ENCODE assay signal across 19 cellular contexts in the genomic region with DNA sequence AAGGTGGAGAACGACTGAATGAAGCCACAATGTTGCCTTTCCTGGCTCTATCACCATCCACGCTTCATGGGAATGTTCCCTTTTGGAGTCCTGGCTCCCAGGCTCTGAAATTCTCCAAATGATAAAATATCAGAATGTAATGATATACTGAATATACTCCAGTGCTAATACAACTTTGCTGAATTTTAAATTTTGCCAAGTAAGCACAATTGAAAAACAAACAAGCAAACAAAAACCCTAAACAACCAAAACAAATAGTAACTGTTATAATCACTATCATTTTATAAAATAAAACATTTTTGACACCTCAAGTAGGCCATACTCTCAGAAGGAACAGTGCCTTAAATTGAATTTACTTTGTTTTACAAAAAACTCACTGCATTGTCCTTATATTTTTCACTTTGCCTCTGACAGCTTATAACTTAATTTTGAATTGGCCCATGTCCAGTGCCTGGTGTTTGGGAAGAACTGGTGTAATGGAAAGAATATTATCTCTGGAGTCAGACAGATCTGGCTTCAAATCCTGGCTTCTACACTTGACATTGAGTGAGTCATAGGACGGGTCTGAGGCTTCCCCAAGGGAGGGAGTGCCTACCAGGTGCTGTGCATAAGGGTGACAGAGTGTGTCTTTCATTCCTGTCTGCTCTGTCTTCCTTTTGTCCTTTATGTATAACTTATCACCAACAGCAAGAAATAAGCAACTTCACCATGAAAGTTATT.
DNase-seq lines count a peak whose midpoint lies in the region; ATAC-seq, FAIRE-seq and TF ChIP-seq lines count a peak whose summit lies in the region.
"Had no signal": no experiment of that assay in that cellular context is flagged by ENCODE, and none has a peak within 500 bp of the region (broad histone marks: within the 10 kb centered on the region; RNA-seq: fewer than 3 reads in every experiment).

No MANE protein-coding gene starts in this region.

- H3K9me3 ChIP-seq in BE2C (no peaks in the 10 kb centered on the region), heart right ventricle (peaks cover 0 to 4% (median 0%) of the 10 kb centered on the region in 11 donors)
- H3K9me3 ChIP-seq: pancreas, SJCRH30, tibial artery had no signal

- WGBS in heart right ventricle, 2 donors: 40 to 47% methylated on average over 3 of the region's 3 CpGs

- H3K4me1 ChIP-seq in BE2C (peaks cover 21% of the 10 kb centered on the region), heart right ventricle (peaks cover 0 to 6% (median 0%) of the 10 kb centered on the region in 9 donors)
- H3K4me1 ChIP-seq: pancreas, SJCRH30, tibial artery had no signal

- ATAC-seq in heart right ventricle: peak; percentile 25 to 99 (median 81)
- ATAC-seq: left colon had no signal

- intact Hi-C loops in heart right ventricle (cut with DNase I): loop anchor here in 1 of 10 donors (10.0 kb wide), 1 partner anchor 452 kb away; no protein-coding TSS in a partner anchor

- no peak for TF ChIP-seq POLR2A in GM12891 (IDR thresholded peaks at IDR 0.05; ENCODE audit: low read depth, low read length)

- FAIRE-seq in GM12891 (lab: Jason Lieb, UNC): no peak
- FAIRE-seq in frontal cortex (lab: Jason Lieb, UNC): no peak
- FAIRE-seq: pancreas had no signal

- H3K36me3 ChIP-seq in BE2C (no peaks in the 10 kb centered on the region), heart right ventricle (no peaks in the 10 kb centered on the region)
- H3K36me3 ChIP-seq: pancreas, SJCRH30, tibial artery had no signal

- H3K27ac ChIP-seq in heart right ventricle: peak overlapping the region in 1 of 10 donors; percentile 9
- H3K27ac ChIP-seq: pancreas, SJCRH30, skin epidermis, tibial artery had no signal

- DNase-seq in BE2C (peak; percentile 86), HT1080 (ENCODE audit: low read depth) (peak; percentile 26), astrocyte of the spinal cord (ENCODE audit: low read depth, low spot score) (peak; percentile 10), heart right ventricle (no peak), ureter (ENCODE audit: low spot score) (no peak), GM12891 (ENCODE audit: insufficient read length, low spot score) (no peak), frontal cortex (ENCODE audit: low spot score in 2 of 2) (no peak), mucosa of gallbladder (ENCODE audit: low spot score) (no peak)
- DNase-seq: activated CD4-positive, CD25-positive, alpha-beta regulatory T cell treated with anti-CD3 and anti-CD28 coated beads, Interleukin-2, amount 50 U/mL, for 72 hours; activated CD8-positive, alpha-beta memory T cell treated with anti-CD3 and anti-CD28 coated beads, Interleukin-2, amount 50 U/mL, for 4 hours; aorta; left colon; MV-4-11; naive B cell; NCI-H345; pancreas; SJCRH30; tibial artery had no signal

- no peaks in the 10 kb centered on the region for H3K27me3 ChIP-seq in BE2C
- no peaks in the 10 kb centered on the region for H3K27me3 ChIP-seq in heart right ventricle
- H3K27me3 ChIP-seq: pancreas, SJCRH30, tibial artery had no signal

- H3K4me3 ChIP-seq in BE2C (ENCODE audit: low read depth, low read length): no peak overlapping the region
- H3K4me3 ChIP-seq in astrocyte of the spinal cord (ENCODE audit: low read depth, low read length): no peak overlapping the region
- no peak overlapping the region for H3K4me3 ChIP-seq in heart right ventricle
- H3K4me3 ChIP-seq: pancreas, SJCRH30, skin epidermis, tibial artery had no signal

- in situ Hi-C loops in astrocyte of the spinal cord (cut with HindIII; ENCODE audit: low sequenced_read_pairs): no loop called here

- TF ChIP-seq CTCF in BE2C (IDR thresholded peaks at IDR 0.05; ENCODE audit: low read depth, low read length): no peak
- no peak for TF ChIP-seq CTCF in astrocyte of the spinal cord (IDR thresholded peaks at IDR 0.05; ENCODE audit: low read depth, low read length)
- TF ChIP-seq CTCF in heart right ventricle (IDR thresholded peaks at IDR 0.05): no peak

TF ChIP-seq in GM12891, 5 proteins besides CTCF, POLR2A, EP300 and RAD21:
- no peak for TF ChIP-seq SPI1 (IDR thresholded peaks at IDR 0.05; ENCODE audit: low read depth, low read length)
- no peak for TF ChIP-seq TAF1 (IDR thresholded peaks at IDR 0.05; ENCODE audit: low read depth, low read length)
- no peak for TF ChIP-seq PAX5 (IDR thresholded peaks at IDR 0.05; ENCODE audit: insufficient read depth, low read length, severe bottlenecking)
- TF ChIP-seq POLR2AphosphoS5 (IDR thresholded peaks at IDR 0.05; ENCODE audit: low read depth, low read length): no peak
- TF ChIP-seq POU2F2 (IDR thresholded peaks at IDR 0.05; ENCODE audit: low read depth, low read length): no peak

Comparison
In these comparisons a context has a peak if more than half of its experiments do, and no peak if none do; other contexts are left out.
1. DNase-seq: peak in BE2C (single experiment), HT1080 (single experiment) and astrocyte of the spinal cord (single experiment); none in heart right ventricle (0 of 2), ureter (single experiment), GM12891 (single experiment), frontal cortex (0 of 2) and mucosa of gallbladder (single experiment).